In the genomic region with DNA sequence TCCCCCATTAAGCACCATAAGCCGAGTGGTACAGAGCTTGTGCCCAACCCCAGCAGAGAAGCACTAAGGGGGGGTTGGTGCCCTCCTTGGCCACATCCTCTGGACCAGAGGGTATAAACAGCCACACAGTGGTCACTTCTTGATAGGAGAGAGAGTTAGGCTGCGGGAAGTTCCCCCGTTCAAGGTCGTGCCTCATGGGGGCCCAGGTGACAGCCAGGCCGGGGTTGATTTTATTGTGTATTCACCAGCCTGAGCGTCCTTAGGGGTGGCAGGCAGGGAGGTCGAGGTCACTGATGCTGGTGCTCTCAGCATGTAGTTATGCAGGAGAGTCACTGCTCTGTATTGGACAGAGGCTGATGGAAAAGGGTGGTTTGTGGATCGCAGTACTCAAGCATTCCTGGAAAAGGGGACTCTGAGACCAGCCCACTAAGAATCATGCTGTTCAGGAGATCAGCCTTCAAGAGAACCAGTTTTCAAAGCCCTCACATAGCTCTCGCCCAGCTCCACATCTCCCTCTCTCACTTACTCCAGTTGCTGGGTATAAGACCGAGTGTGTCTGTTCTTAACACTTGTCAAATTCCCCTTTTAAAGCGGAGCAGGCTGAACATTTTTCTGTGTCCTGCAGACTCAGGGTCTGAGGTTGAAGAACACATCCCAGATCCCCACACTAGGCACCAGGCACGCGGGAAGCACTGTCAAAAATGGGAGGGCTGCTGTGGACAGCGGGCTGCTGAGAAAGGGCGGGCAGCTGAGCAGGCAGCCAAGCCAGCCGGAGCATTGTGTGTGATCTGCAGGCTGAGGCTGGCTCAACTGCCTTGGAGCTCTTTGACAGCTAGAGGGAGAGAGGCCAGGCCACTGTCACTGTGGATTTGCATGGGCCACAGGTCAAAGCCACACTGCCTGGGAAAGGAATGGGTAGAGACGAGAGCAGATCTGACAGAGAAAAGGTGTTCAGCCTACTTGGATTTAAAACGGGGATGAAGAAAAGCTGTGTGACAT, we compare ENCODE assay signal across 9 cellular contexts. TPM values are rescaled to one million over a fixed set of nuclear protein-coding genes. Genes with fewer than 3 reads are reported as not detected.
DNase-seq lines count a peak whose midpoint lies in the region; ATAC-seq, FAIRE-seq and TF ChIP-seq lines count a peak whose summit lies in the region.
"Had no signal": no experiment of that assay in that cellular context is flagged by ENCODE, and none has a peak within 500 bp of the region (broad histone marks: within the 10 kb centered on the region; RNA-seq: fewer than 3 reads in every experiment).

No MANE protein-coding gene starts in this region.

- TF ChIP-seq CTCF in upper lobe of right lung (IDR thresholded peaks at IDR 0.05), result peak; percentile 30

- H3K36me3 ChIP-seq in upper lobe of right lung, result no peaks in the 10 kb centered on the region

- peak; percentile 63 for ATAC-seq in upper lobe of right lung

- H3K27me3 ChIP-seq in upper lobe of right lung, result no peaks in the 10 kb centered on the region

- peak overlapping the region; percentile 62 for H3K4me3 ChIP-seq in upper lobe of right lung

- FAIRE-seq in HTR-8/SVneo (lab: Jason Lieb, UNC), result no peak

- peaks cover 53% of the 10 kb centered on the region for H3K4me1 ChIP-seq in upper lobe of right lung

- DNase-seq in NCI-H510A treated with DMSO at 0.1 percent for 48 hours (lab: John Stamatoyannopoulos, UW), result peak; percentile 67
- DNase-seq in NCI-H510A (lab: John Stamatoyannopoulos, UW), result no peak
- DNase-seq in dermis microvascular lymphatic vessel endothelial cell (ENCODE audit: low read depth in 2 of 2), result peak; percentile 31 to 44
- peak; percentile 56 for DNase-seq in midbrain (lab: John Stamatoyannopoulos, UW)
- peak; percentile 78 for DNase-seq in upper lobe of right lung
- no peak for DNase-seq in NCI-H1048 (lab: John Stamatoyannopoulos, UW)
- no peak for DNase-seq in HTR-8/SVneo (ENCODE audit: insufficient read length, low spot score)
- no peak for DNase-seq in stimulated activated naive CD4-positive, alpha-beta T cell treated with Interleukin-2 at 50 U/mL for 16 hours (lab: John Stamatoyannopoulos, UW)
- DNase-seq: activated CD4-positive, CD25-positive, alpha-beta regulatory T cell treated with anti-CD3 and anti-CD28 coated beads, Interleukin-2, amount 50 U/mL, for 72 hours had no signal

- peak overlapping the region; percentile 77 for H3K27ac ChIP-seq in upper lobe of right lung

- H3K9me3 ChIP-seq in upper lobe of right lung, result no peaks in the 10 kb centered on the region

- intact Hi-C loops in upper lobe of right lung (cut with DNase I), result no loop called here

RNA-seq across cellular contexts. Expression of a gene that starts 1.8 kb away (rescaled TPM):
- total RNA-seq in dermis microvascular lymphatic vessel endothelial cell, result 27.7 and 44.4 TPM in 2 replicates
- total RNA-seq in upper lobe of right lung, result 48.8 TPM

Comparison
In these comparisons a context has a peak if more than half of its experiments do, and no peak if none do; other contexts are left out.
1. DNase-seq: peak in NCI-H510A treated with DMSO at 0.1 percent for 48 hours (single experiment), dermis microvascular lymphatic vessel endothelial cell (2 of 2), midbrain (single experiment) and upper lobe of right lung (single experiment); none in NCI-H510A (single experiment), NCI-H1048 (single experiment), HTR-8/SVneo (single experiment) and stimulated activated naive CD4-positive, alpha-beta T cell treated with Interleukin-2 at 50 U/mL for 16 hours (single experiment).